In genomic region chr11:64489831-64490441, GRCh38 we compare ENCODE assay signal across 7 cellular contexts.
A peak's percentile ranks its signal among the peaks of the same experiment; 100 is the strongest.
DNase-seq lines count a peak whose midpoint lies in the region; ATAC-seq and TF ChIP-seq lines count a peak whose summit lies in the region.

No MANE protein-coding gene starts in this region.

- H3K27me3 ChIP-seq in lower lobe of right lung (ENCODE audit: low read depth): peaks cover 57% of the 10 kb centered on the region

- H3K9me3 Mint-ChIP-seq in chondrocyte (ENCODE audit: low read depth): peaks cover 8% of the 10 kb centered on the region

- H3K9me3 ChIP-seq in lower lobe of right lung: no peaks in the 10 kb centered on the region

- H3K4me1 Mint-ChIP-seq in chondrocyte (ENCODE audit: low read depth): no peaks in the 10 kb centered on the region

- H3K27ac Mint-ChIP-seq in chondrocyte (ENCODE audit: unreplicated experiment): no peak overlapping the region

- H3K4me3 ChIP-seq in GM12865 (ENCODE audit: low read depth, low read length) (no peak overlapping the region), WI38 (ENCODE audit: low read depth, low read length) (no peak overlapping the region), lower lobe of right lung (no peak overlapping the region)

- peak; percentile 37 for DNase-seq in GM12865 (ENCODE audit: low read depth)
- DNase-seq in NCI-H1092 treated with DMSO at 0.1 percent for 48 hours (lab: John Stamatoyannopoulos, UW): peak; percentile 56
- peak; percentile 70 for DNase-seq in chondrocyte (ENCODE audit: low spot score)
- peak; percentile 69 for DNase-seq in lower lobe of right lung
- DNase-seq in stimulated activated CD8-positive, alpha-beta memory T cell treated with anti-CD3 and anti-CD28 coated beads, Interleukin-4, amount 100 ng/mL, for 24 hours (ENCODE audit: low read depth): peak; percentile 26

- intact Hi-C loops in lower lobe of right lung (cut with DNase I): no loop called here

- H3K4me1 ChIP-seq in lower lobe of right lung: no peaks in the 10 kb centered on the region

- no peak overlapping the region for H3K27ac ChIP-seq in lower lobe of right lung

- ATAC-seq in lower lobe of right lung (peak; percentile 52 to 85), GM18519 (IDR thresholded peaks at IDR 0.05; ENCODE audit: low FRiP score, unreplicated experiment) (no peak)

- TF ChIP-seq CTCF in GM12865 (IDR thresholded peaks at IDR 0.05; ENCODE audit: insufficient read depth, low read depth, low read length, missing control alignments) (peak; percentile 85), WI38 (IDR thresholded peaks at IDR 0.05; ENCODE audit: low read depth, low read length) (peak; percentile 56), chondrocyte (IDR thresholded peaks at IDR 0.05) (peak; percentile 75), lower lobe of right lung (IDR thresholded peaks at IDR 0.05) (peak; percentile 55)

- H3K4me3 Mint-ChIP-seq in chondrocyte (ENCODE audit: unreplicated experiment): no peak overlapping the region

- peaks cover 1% of the 10 kb centered on the region for H3K36me3 Mint-ChIP-seq in chondrocyte (ENCODE audit: low read depth)

- H3K27me3 Mint-ChIP-seq in chondrocyte (ENCODE audit: low read depth): peaks cover 54% of the 10 kb centered on the region

- H3K36me3 ChIP-seq in lower lobe of right lung: no peaks in the 10 kb centered on the region
